31 cellular contexts compared by ENCODE assay signal in the genomic region with DNA sequence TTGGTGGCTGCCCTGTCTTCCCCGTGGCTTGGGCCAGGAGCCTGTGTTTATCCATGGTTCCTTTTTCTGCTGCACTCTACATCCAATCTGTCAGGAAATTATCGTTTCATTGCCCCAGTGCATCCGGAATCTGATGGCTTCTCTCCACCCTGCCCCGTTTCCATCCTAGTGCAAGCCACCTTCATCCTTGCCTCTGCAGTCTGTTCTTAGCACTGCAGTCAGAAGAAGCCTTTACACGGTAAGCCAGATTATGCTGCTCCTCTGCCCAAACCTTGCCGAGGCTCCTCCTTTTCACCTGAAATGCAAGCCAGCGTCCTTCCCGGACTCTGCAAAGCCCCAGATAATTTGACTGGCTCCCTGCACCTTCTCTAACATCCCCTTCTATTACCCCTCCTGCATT. TPM values are rescaled to one million over a fixed set of nuclear protein-coding genes. Genes with fewer than 3 reads are reported as not detected.
"Had no signal": no experiment of that assay in that cellular context is flagged by ENCODE, and none has a peak within 500 bp of the region (broad histone marks: within the 10 kb centered on the region; RNA-seq: fewer than 3 reads in every experiment).

No MANE protein-coding gene starts in this region.

- ATAC-seq: mucosa of descending colon; naive thymus-derived CD8-positive, alpha-beta T cell; right lobe of liver; stimulated activated memory B cell treated with anti-CD40 and anti-IgM and Interleukin-4, amounts not matched to agents 10 μg/mL and 1 μg/mL and 100 μg/mL, for 72 hours; stimulated activated naive CD8-positive, alpha-beta T cell treated with anti-CD3 and anti-CD28 coated beads, Interleukin-15, amount 100 ng/mL, for 72 hours had no signal

- H3K4me1 Mint-ChIP-seq: memory B cell; nephron; neural crest cell; stimulated activated memory B cell treated with anti-CD40 and anti-IgM and Interleukin-4, amounts not matched to agents 10 μg/mL and 1 μg/mL and 100 μg/mL, for 72 hours; stimulated activated naive CD8-positive, alpha-beta T cell treated with anti-CD3 and anti-CD28 coated beads, Interleukin-15, amount 100 ng/mL, for 72 hours had no signal

- H3K36me3 Mint-ChIP-seq: memory B cell; stimulated activated memory B cell treated with anti-CD40 and anti-IgM and Interleukin-4, amounts not matched to agents 10 μg/mL and 1 μg/mL and 100 μg/mL, for 72 hours; type B pancreatic cell had no signal

- H3K4me2 ChIP-seq: hepatocyte, smooth muscle cell had no signal

- H3K4me3 Mint-ChIP-seq: memory B cell; naive thymus-derived CD8-positive, alpha-beta T cell; nephron; neural crest cell; stimulated activated memory B cell treated with anti-CD40 and anti-IgM and Interleukin-4, amounts not matched to agents 10 μg/mL and 1 μg/mL and 100 μg/mL, for 72 hours; stimulated activated naive CD8-positive, alpha-beta T cell treated with anti-CD3 and anti-CD28 coated beads, Interleukin-15, amount 100 ng/mL, for 72 hours; type B pancreatic cell had no signal

- H3K9me3 ChIP-seq: mucosa of descending colon, neutrophil, right lobe of liver had no signal

- DNase-seq: islet precursor cell; left ventricle myocardium inferior; midbrain; mucosa of descending colon; naive thymus-derived CD8-positive, alpha-beta T cell; occipital lobe; ovary; right lobe of liver; stimulated activated CD4-positive, alpha-beta T cell treated with anti-CD3 and anti-CD28 coated beads, Interleukin-1b, Interleukin-23, amount 100 ng/mL, for 48 hours; stimulated activated CD4-positive, alpha-beta T cell treated with anti-CD3 and anti-CD28 coated beads, Interleukin-2, amount 100 ng/mL, for 48 hours; stimulated activated CD4-positive, alpha-beta T cell treated with anti-CD3 and anti-CD28 coated beads, Interleukin-4, amount 100 ng/mL, for 4 hours; stimulated activated CD8-positive, alpha-beta memory T cell treated with anti-CD3 and anti-CD28 coated beads, Interleukin-4, amount 100 ng/mL, for 48 hours; stimulated activated naive CD4-positive, alpha-beta T cell treated with Interleukin-2 at 50 U/mL for 16 hours; substantia nigra; uterus had no signal

- H3K27me3 ChIP-seq: hepatocyte, ovary, right atrium auricular region, right lobe of liver, tibial nerve, uterus had no signal

- H3K27ac ChIP-seq: hepatocyte, left ventricle myocardium inferior, neutrophil, ovary, right atrium auricular region, right lobe of liver, tibial nerve, uterus had no signal

- H3K27ac Mint-ChIP-seq: memory B cell; nephron; progenitor cell of endocrine pancreas; stimulated activated memory B cell treated with anti-CD40 and anti-IgM and Interleukin-4, amounts not matched to agents 10 μg/mL and 1 μg/mL and 100 μg/mL, for 72 hours; stimulated activated naive CD8-positive, alpha-beta T cell treated with anti-CD3 and anti-CD28 coated beads, Interleukin-15, amount 100 ng/mL, for 72 hours; type B pancreatic cell had no signal

- H3K36me3 ChIP-seq: left ventricle myocardium inferior, neutrophil, ovary, right atrium auricular region, right lobe of liver, tibial nerve, uterus had no signal

- H3K4me3 ChIP-seq: hepatocyte, left ventricle myocardium inferior, mucosa of descending colon, ovary, right atrium auricular region, right lobe of liver, smooth muscle cell, tibial nerve, uterus had no signal

- H3K4me1 ChIP-seq: left ventricle myocardium inferior, right atrium auricular region, right lobe of liver, tibial nerve, uterus had no signal

RNA-seq across cellular contexts. Expression of gene PARVG, which starts 45.1 kb away (rescaled TPM):
- total RNA-seq: kidney epithelial cell, lung microvascular endothelial cell, progenitor cell of endocrine pancreas, pulmonary artery endothelial cell, renal cortical epithelial cell had no signal
- polyA plus RNA-seq: smooth muscle cell had no signal
